In the genomic region with DNA sequence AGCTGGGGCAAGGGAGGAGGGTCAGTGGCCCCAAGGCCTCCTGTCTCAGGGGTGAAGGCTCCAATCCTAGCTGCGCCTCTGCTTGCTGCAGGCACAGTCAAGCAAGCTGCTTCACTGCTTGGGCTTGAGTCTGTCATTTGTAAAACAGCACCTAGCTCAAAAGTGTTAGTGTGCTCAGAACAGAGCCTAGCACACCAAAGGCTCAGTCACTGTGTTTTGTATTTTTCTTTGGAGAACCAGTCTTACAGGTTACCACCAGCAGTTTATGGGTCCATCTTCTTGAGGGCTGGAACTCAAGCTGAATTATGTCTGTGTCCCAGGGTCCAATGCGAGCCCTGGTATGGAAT, we compare ENCODE assay signal across 19 cellular contexts.
A peak's percentile ranks its signal among the peaks of the same experiment; 100 is the strongest.
DNase-seq lines count a peak whose midpoint lies in the region; ATAC-seq, FAIRE-seq and TF ChIP-seq lines count a peak whose summit lies in the region.
"Had no signal": no experiment of that assay in that cellular context is flagged by ENCODE, and none has a peak within 500 bp of the region (broad histone marks: within the 10 kb centered on the region; RNA-seq: fewer than 3 reads in every experiment).

No MANE protein-coding gene starts in this region.

- H3K27me3 Mint-ChIP-seq in neural progenitor cell (ENCODE audit: insufficient read depth, low read depth), result peaks cover 17% of the 10 kb centered on the region
- H3K27me3 Mint-ChIP-seq: effector memory CD8-positive, alpha-beta T cell had no signal

- H3K23ac ChIP-seq in H1 (ENCODE audit: insufficient read length) (no peak overlapping the region), mesendoderm (ENCODE audit: low read length) (no peak overlapping the region)

- intact Hi-C loops in aorta (cut with DNase I), result no loop called here

- H4K20me1 ChIP-seq in H1 (replicated peaks in 1 of 2; ENCODE audit: control insufficient read depth in 1 of 2, insufficient read depth in 2 of 2, low read length in 2 of 2) (peaks cover 0 to 2% of the 10 kb centered on the region in 2 experiments), neural progenitor cell (ENCODE audit: low read depth) (no peaks in the 10 kb centered on the region)

- no peak overlapping the region for H3K27ac Mint-ChIP-seq in neural progenitor cell
- H3K27ac Mint-ChIP-seq: activated B cell treated with CpG ODN at 0.5 μM for 24 hours; activated T-helper 2 cell treated with anti-CD3 and anti-CD28 coated beads, Interferon-gamma antibody, Interleukin-2, Interleukin-4, amounts not matched to agents 10 μg/mL and 5 μg/mL and 100 μg/mL, durations not matched to agents 14 hours and 24 hours and 36 hours; effector memory CD8-positive, alpha-beta T cell; T-helper 17 cell had no signal

- no peak overlapping the region for H3K14ac ChIP-seq in H1 (ENCODE audit: insufficient read length)

- DNase-seq in ELF-1 (ENCODE audit: low read depth, low spot score), result peak; percentile 70
- peak; percentile 73 for DNase-seq in NCI-H345 (lab: John Stamatoyannopoulos, UW)
- no peak for DNase-seq in H1 (ENCODE audit: low read depth in 1 of 2, low spot score in 2 of 2)
- DNase-seq in neural progenitor cell (ENCODE audit: low spot score), result no peak
- no peak for DNase-seq in activated CD4-positive, CD25-positive, alpha-beta regulatory T cell treated with anti-CD3 and anti-CD28 coated beads, Interleukin-2, amount 50 U/mL, for 72 hours
- no peak for DNase-seq in mesendoderm
- no peak for DNase-seq in aorta
- DNase-seq: activated B cell treated with CpG ODN at 0.5 μM for 24 hours; effector memory CD8-positive, alpha-beta T cell; KBM-7; SIG-M5; stimulated activated CD4-positive, alpha-beta T cell treated with anti-CD3 and anti-CD28 coated beads, Interleukin-4, amount 100 ng/mL, for 4 hours; stimulated activated CD8-positive, alpha-beta memory T cell treated with anti-CD3 and anti-CD28 coated beads, Interleukin-4, amount 100 ng/mL, for 48 hours; T-helper 17 cell; testis had no signal

- H3K79me1 ChIP-seq in H1 (ENCODE audit: low read depth, low read length) (no peaks in the 10 kb centered on the region), mesendoderm (ENCODE audit: low read length) (no peaks in the 10 kb centered on the region)

- H3K23me2 ChIP-seq in H1 (ENCODE audit: low read depth, low read length), result no peaks in the 10 kb centered on the region

- H3K18ac ChIP-seq in H1 (ENCODE audit: extremely low read depth, low read length) (peak overlapping the region; percentile 38; the same call in 1 of the 2 replicates), mesendoderm (ENCODE audit: low read length) (no peak overlapping the region)

- 94% methylated on average over 2 of the region's 2 CpGs; no CpG with 5 or more reads in 1 of the 2 experiments for WGBS in H1 (ENCODE audit: extremely low coverage in 1 of 2, insufficient coverage in 1 of 2, insufficient read length in 1 of 2, insufficient replicate concordance in 2 of 2, low coverage in 1 of 2, low lambda C conversion rate in 2 of 2, missing lambda C conversion rate in 1 of 2), 2 experiments
- WGBS in mesendoderm (ENCODE audit: extremely low coverage, insufficient coverage, low lambda C conversion rate), result no CpG with 5 or more reads among the region's 2 CpGs
- WGBS in aorta, 2 donors, result 91 to 98% methylated on average over 2 of the region's 2 CpGs

- no peaks in the 10 kb centered on the region for H3K36me3 ChIP-seq in H1 (ENCODE audit: control insufficient read depth in 2 of 4, insufficient read depth in 4 of 4, low read length in 3 of 4)
- no peaks in the 10 kb centered on the region for H3K36me3 ChIP-seq in neural progenitor cell
- no peaks in the 10 kb centered on the region for H3K36me3 ChIP-seq in mesendoderm (ENCODE audit: control insufficient read depth, insufficient read depth, low read length)
- H3K36me3 ChIP-seq in aorta (ENCODE audit: control insufficient read depth in 1 of 2, insufficient read depth in 2 of 2, low read length in 1 of 2), result no peaks in the 10 kb centered on the region

- FAIRE-seq in H1 (lab: Jason Lieb, UNC), result no peak
- FAIRE-seq: G401.6, GM12891 had no signal

- no peak for TF ChIP-seq RAD21 in H1 (IDR thresholded peaks at IDR 0.05 in 1 of 2, conservative IDR thresholded peaks at IDR 0.05 in 1 of 2; ENCODE audit: low read depth in 2 of 2, low read length in 2 of 2)

- H3K4ac ChIP-seq in H1 (replicated peaks; ENCODE audit: insufficient read length, low read depth, low read length), result no peak overlapping the region
- H3K4ac ChIP-seq in mesendoderm (ENCODE audit: low read depth, low read length), result no peak overlapping the region

- POLR2A ChIA-PET in H1 (lab: Charles Lee; ENCODE audit: partially characterized antibody), result interaction anchor here (1.2 kb wide), 1 partner anchor 20 kb away, joined by 3 read pairs; no protein-coding TSS in a partner anchor

- no peak overlapping the region for H3K56ac ChIP-seq in H1 (replicated peaks; ENCODE audit: insufficient read length, low read depth, low read length)
- H3K56ac ChIP-seq in mesendoderm (ENCODE audit: low read length), result no peak overlapping the region

- H2BK5ac ChIP-seq in H1 (ENCODE audit: low read depth, low read length) (no peak overlapping the region), mesendoderm (ENCODE audit: low read length) (no peak overlapping the region)

- H2BK15ac ChIP-seq in H1 (ENCODE audit: low read length) (no peak overlapping the region), mesendoderm (replicated peaks; ENCODE audit: low read depth) (no peak overlapping the region)

- TF ChIP-seq CTCF in H1 (IDR thresholded peaks at IDR 0.05; ENCODE audit: control extremely low read depth in 1 of 3, insufficient read depth in 1 of 3, low read depth in 1 of 3, low read length in 3 of 3) (no peak), neural progenitor cell (IDR thresholded peaks at IDR 0.05) (no peak)

- H3K9me3 Mint-ChIP-seq in neural progenitor cell, result no peaks in the 10 kb centered on the region
- H3K9me3 Mint-ChIP-seq: activated T-helper 2 cell treated with anti-CD3 and anti-CD28 coated beads, Interferon-gamma antibody, Interleukin-2, Interleukin-4, amounts not matched to agents 10 μg/mL and 5 μg/mL and 100 μg/mL, durations not matched to agents 14 hours and 24 hours and 36 hours; effector memory CD8-positive, alpha-beta T cell had no signal

- TF ChIP-seq EP300 in H1 (IDR thresholded peaks at IDR 0.05; ENCODE audit: borderline replicate concordance in 1 of 2, low read depth in 2 of 2, low read length in 2 of 2), result no peak

- H2BK120ac ChIP-seq in H1 (replicated peaks; ENCODE audit: low read depth, low read length), result no peak overlapping the region
- H2BK120ac ChIP-seq in mesendoderm (ENCODE audit: low read depth, low read length), result no peak overlapping the region

- H3K4me3 Mint-ChIP-seq in neural progenitor cell, result no peak overlapping the region
- H3K4me3 Mint-ChIP-seq: activated B cell treated with CpG ODN at 0.5 μM for 24 hours; effector memory CD8-positive, alpha-beta T cell; T-helper 17 cell had no signal

- ATAC-seq in aorta (ENCODE audit: low FRiP score) (no peak), HG02678 (IDR thresholded peaks at IDR 0.05; ENCODE audit: unreplicated experiment) (no peak)
- ATAC-seq: effector memory CD8-positive, alpha-beta T cell; T-helper 17 cell had no signal

- H3K4me1 ChIP-seq in H1 (replicated peaks in 1 of 4; ENCODE audit: control insufficient read depth in 3 of 4, insufficient read depth in 4 of 4, low read length in 3 of 4) (peaks cover 0 to 12% (median 6%) of the 10 kb centered on the region in 4 experiments; a peak in 5 of 7 replicates), neural progenitor cell (peaks cover 27% of the 10 kb centered on the region), mesendoderm (ENCODE audit: control insufficient read depth, low read depth, low read length) (no peaks in the 10 kb centered on the region), aorta (ENCODE audit: control insufficient read depth in 1 of 2, insufficient read depth in 2 of 2, low read length in 2 of 2) (no peaks in the 10 kb centered on the region)
- H3K4me1 ChIP-seq: testis had no signal

- peaks cover 48% of the 10 kb centered on the region for H3K4me1 Mint-ChIP-seq in neural progenitor cell
- H3K4me1 Mint-ChIP-seq: activated B cell treated with CpG ODN at 0.5 μM for 24 hours had no signal

- peak overlapping the region; percentile 34 for H4K91ac ChIP-seq in H1 (replicated peaks; ENCODE audit: insufficient read length, low read length)

- H3K9me3 ChIP-seq in H1 (ENCODE audit: insufficient read depth in 2 of 2, low read depth in 1 of 2, low read length in 1 of 2) (peaks cover 0 to 4% of the 10 kb centered on the region in 2 experiments; a peak in 2 of 4 replicates), neural progenitor cell (ENCODE audit: low read depth) (no peaks in the 10 kb centered on the region), aorta (ENCODE audit: control insufficient read depth, low read length) (no peaks in the 10 kb centered on the region)
- H3K9me3 ChIP-seq: testis had no signal

- H2AFZ ChIP-seq in H1 (ENCODE audit: low read length) (peak overlapping the region; percentile 19; the same call in 1 of the 2 replicates), neural progenitor cell (replicated peaks) (peak overlapping the region; percentile 74)

- H2BK20ac ChIP-seq in H1 (ENCODE audit: low read length), result no peak overlapping the region

- H4K8ac ChIP-seq in H1 (ENCODE audit: extremely low read depth, insufficient read depth, low read length), result no peak overlapping the region
- H4K8ac ChIP-seq in mesendoderm (ENCODE audit: low read depth, low read length), result no peak overlapping the region

- H3K36me3 Mint-ChIP-seq in neural progenitor cell, result no peaks in the 10 kb centered on the region

- no peak overlapping the region for H2BK12ac ChIP-seq in H1 (ENCODE audit: low read depth, low read length)

- no peak overlapping the region for H3K4me3 ChIP-seq in H1 (ENCODE audit: extremely low read depth in 1 of 4, insufficient read depth in 2 of 4, low read depth in 3 of 4, low read length in 4 of 4)
- no peak overlapping the region for H3K4me3 ChIP-seq in neural progenitor cell
- H3K4me3 ChIP-seq in mesendoderm (ENCODE audit: low read length), result no peak overlapping the region
- no peak overlapping the region for H3K4me3 ChIP-seq in aorta (ENCODE audit: low read length in 2 of 2)
- H3K4me3 ChIP-seq: testis had no signal

- H3K79me2 ChIP-seq in H1 (ENCODE audit: control insufficient read depth in 1 of 2, insufficient read depth in 2 of 2, low read length in 2 of 2) (no peaks in the 10 kb centered on the region), neural progenitor cell (ENCODE audit: low read depth) (no peaks in the 10 kb centered on the region), mesendoderm (ENCODE audit: control insufficient read depth, insufficient read depth, low read length) (no peaks in the 10 kb centered on the region)

- H3K27ac ChIP-seq in H1 (ENCODE audit: low read depth, low read length) (no peak overlapping the region), neural progenitor cell (no peak overlapping the region), mesendoderm (ENCODE audit: low read depth, low read length) (no peak overlapping the region), aorta (ENCODE audit: low read depth in 1 of 2, low read length in 2 of 2) (no peak overlapping the region)
- H3K27ac ChIP-seq: testis had no signal

- CTCF ChIA-PET in H1 (lab: Charles Lee; ENCODE audit: partially characterized antibody), result interaction anchor here (0.8 to 13.2 kb wide), 16 partner anchors 9 to 190 kb away, joined by 3 to 175 read pairs (median 4); no protein-coding TSS in a partner anchor

- H2AK5ac ChIP-seq in H1 (ENCODE audit: low read depth, low read length) (no peak overlapping the region), mesendoderm (ENCODE audit: low read length) (no peak overlapping the region)

- H3K9ac ChIP-seq in H1 (replicated peaks in 1 of 4; ENCODE audit: extremely low read depth in 1 of 4, low read depth in 3 of 4, low read length in 3 of 4) (no peak overlapping the region; a peak in 1 of 7 replicates), neural progenitor cell (no peak overlapping the region), mesendoderm (ENCODE audit: low read length) (no peak overlapping the region)

- H3K27me3 ChIP-seq in H1 (replicated peaks in 1 of 4; ENCODE audit: control insufficient read depth in 3 of 4, extremely low read depth in 1 of 4, insufficient read depth in 3 of 4, low read length in 3 of 4), result no peaks in the 10 kb centered on the region
- no peaks in the 10 kb centered on the region for H3K27me3 ChIP-seq in neural progenitor cell
- no peaks in the 10 kb centered on the region for H3K27me3 ChIP-seq in mesendoderm (ENCODE audit: insufficient read depth, low read length, poor library complexity)
- no peaks in the 10 kb centered on the region for H3K27me3 ChIP-seq in aorta (ENCODE audit: control insufficient read depth in 1 of 2, insufficient read depth in 2 of 2, low read length in 1 of 2)
- H3K27me3 ChIP-seq: testis had no signal

- no peaks in the 10 kb centered on the region for H3F3A ChIP-seq in neural progenitor cell (ENCODE audit: low read depth)

- H4K5ac ChIP-seq in H1 (ENCODE audit: insufficient read length, low read depth, low read length) (no peak overlapping the region), mesendoderm (ENCODE audit: low read length) (no peak overlapping the region)

- H3K4me2 ChIP-seq in H1 (ENCODE audit: insufficient read depth in 1 of 2, low read depth in 2 of 2, low read length in 2 of 2) (no peak overlapping the region), neural progenitor cell (no peak overlapping the region), mesendoderm (ENCODE audit: low read length) (no peak overlapping the region)

- no peak for TF ChIP-seq POLR2A in H1 (IDR thresholded peaks at IDR 0.05; ENCODE audit: control extremely low read depth in 1 of 2, low read depth in 2 of 2, low read length in 2 of 2)

Comparison
In these comparisons a context has a peak if more than half of its experiments do, and no peak if none do; other contexts are left out.
1. DNase-seq: peak in ELF-1 (single experiment) and NCI-H345 (single experiment); none in H1 (0 of 2), neural progenitor cell (single experiment), activated CD4-positive, CD25-positive, alpha-beta regulatory T cell treated with anti-CD3 and anti-CD28 coated beads, Interleukin-2, amount 50 U/mL, for 72 hours (single experiment), mesendoderm (single experiment) and aorta (0 of 2).